In genomic region chr5:13746026-13746425, GRCh38 we compare ENCODE assay signal across 16 cellular contexts.
"Had no signal": no experiment of that assay in that cellular context is flagged by ENCODE, and none has a peak within 500 bp of the region (broad histone marks: within the 10 kb centered on the region; RNA-seq: fewer than 3 reads in every experiment).

No MANE protein-coding gene starts in this region.

- H3K9me3 ChIP-seq: colonic mucosa, tibial artery, uterus had no signal

- H3K27ac ChIP-seq: colonic mucosa, heart left ventricle, parathyroid adenoma, tibial artery, uterus, VCaP had no signal

- H3K4me3 ChIP-seq: colonic mucosa, heart left ventricle, tibial artery, uterus had no signal

- H3K36me3 ChIP-seq: colonic mucosa, heart left ventricle, tibial artery, uterus had no signal

- H3K27me3 ChIP-seq: colonic mucosa, heart left ventricle, tibial artery, uterus had no signal

- H3K4me1 ChIP-seq: colonic mucosa, heart left ventricle, parathyroid adenoma, tibial artery, uterus had no signal

- DNase-seq: activated CD4-positive, alpha-beta memory T cell treated with anti-CD3 and anti-CD28 coated beads, Interleukin-2, amount 10 ng/mL, durations not matched to agents 7 days and 5 days; activated CD4-positive, alpha-beta T cell treated with anti-CD3 and anti-CD28 coated beads for 4 hours; activated naive CD4-positive, alpha-beta T cell treated with anti-CD3 and anti-CD28 coated beads, Interleukin-2, amount 10 ng/mL, durations not matched to agents 7 days and 5 days; activated T-cell treated with anti-CD3 and anti-CD28 coated beads, Interleukin-2, amount 50 U/mL, for 24 hours; central memory CD4-positive, alpha-beta T cell; colonic mucosa; heart left ventricle; naive thymus-derived CD8-positive, alpha-beta T cell; stimulated activated CD4-positive, alpha-beta T cell treated with anti-CD3 and anti-CD28 coated beads, Interleukin-15, amount 100 ng/mL, for 24 hours; stimulated activated CD4-positive, alpha-beta T cell treated with anti-CD3 and anti-CD28 coated beads, Interleukin-4, amount 100 ng/mL, for 24 hours; stimulated activated naive CD4-positive, alpha-beta T cell; T-helper 1 cell; tibial artery; uterus had no signal
